10 cellular contexts compared by ENCODE assay signal in the genomic region with DNA sequence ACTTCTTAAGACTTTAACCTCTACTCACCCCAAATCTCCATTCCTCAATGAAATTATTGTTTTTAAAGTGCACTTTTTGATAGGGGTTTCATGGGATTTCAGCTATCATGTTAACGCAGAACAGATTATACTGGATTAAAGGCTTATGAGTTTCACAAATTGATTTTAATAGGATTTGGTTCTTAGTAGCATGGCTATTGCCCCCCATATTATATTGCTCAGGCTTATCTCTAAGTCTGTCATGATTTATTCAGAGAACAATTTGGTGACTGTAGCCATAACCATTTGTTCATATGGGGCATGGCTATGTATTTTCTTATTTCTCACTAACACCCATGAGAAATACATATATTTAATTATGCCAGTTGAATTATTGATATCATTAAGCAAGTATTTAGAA.
"Had no signal": no experiment of that assay in that cellular context is flagged by ENCODE, and none has a peak within 500 bp of the region (broad histone marks: within the 10 kb centered on the region; RNA-seq: fewer than 3 reads in every experiment).

No MANE protein-coding gene starts in this region.

- H3K9me3 ChIP-seq: HAP-1 had no signal

- ATAC-seq: HCT116, K562 had no signal

- FAIRE-seq: K562 had no signal

- H3K9me3 Mint-ChIP-seq: HFFc6 had no signal

- H3K4me1 ChIP-seq: HAP-1 had no signal

- H3K27ac Mint-ChIP-seq: HFFc6 had no signal

- H3K4me3 ChIP-seq: GM23248, HAP-1, K562 had no signal

- H3K9ac ChIP-seq: GM23248 had no signal

- DNase-seq: GM23248, GOT3, H7, HFFc6, IMR-90, KG1 had no signal

- H2AFZ ChIP-seq: GM23248 had no signal

- H3K4me3 Mint-ChIP-seq: HFFc6 had no signal

- H3K27ac ChIP-seq: GM23248, HL-60 had no signal
